Comparison of ENCODE assay signal across 8 cellular contexts in genomic region chr19:50835785-50836542, GRCh38. TPM values are rescaled to one million over a fixed set of nuclear protein-coding genes. Genes with fewer than 3 reads are reported as not detected.
DNase-seq lines count a peak whose midpoint lies in the region; ATAC-seq and TF ChIP-seq lines count a peak whose summit lies in the region.

No MANE protein-coding gene starts in this region.

- H3K27me3 Mint-ChIP-seq in activated CD4-positive, alpha-beta memory T cell treated with anti-CD3 and anti-CD28 coated beads for 36 hours, result peaks cover 44% of the 10 kb centered on the region

- ATAC-seq in HG02798 (IDR thresholded peaks at IDR 0.05; ENCODE audit: poor library complexity, unreplicated experiment) (peak; percentile 81), HG03469 (IDR thresholded peaks at IDR 0.05; ENCODE audit: unreplicated experiment) (no peak)

- H3K9me3 Mint-ChIP-seq in activated CD4-positive, alpha-beta memory T cell treated with anti-CD3 and anti-CD28 coated beads for 36 hours, result no peaks in the 10 kb centered on the region

- CTCF ChIA-PET in activated CD4-positive, alpha-beta memory T cell treated with anti-CD3 and anti-CD28 coated beads for 36 hours (lab: Charles Lee), result no interaction called here

- H3K4me3 ChIP-seq in effector memory CD4-positive, alpha-beta T cell (ENCODE audit: insufficient read depth, low read depth, low read length, poor library complexity, severe bottlenecking), result peak overlapping the region; percentile 52

- peaks cover 4% of the 10 kb centered on the region for H3K4me1 ChIP-seq in effector memory CD4-positive, alpha-beta T cell (ENCODE audit: control insufficient read depth, insufficient read depth, low read length, poor library complexity, severe bottlenecking)

- intact Hi-C loops in activated CD4-positive, alpha-beta memory T cell treated with anti-CD3 and anti-CD28 coated beads for 36 hours (cut with micrococcal nuclease), result no loop called here

- POLR2A ChIA-PET in activated CD4-positive, alpha-beta memory T cell treated with anti-CD3 and anti-CD28 coated beads for 36 hours (lab: Charles Lee), result no interaction called here

- no peaks in the 10 kb centered on the region for H3K36me3 ChIP-seq in effector memory CD4-positive, alpha-beta T cell (ENCODE audit: control insufficient read depth, insufficient read depth, low read length)

- no peaks in the 10 kb centered on the region for H3K36me3 Mint-ChIP-seq in activated CD4-positive, alpha-beta memory T cell treated with anti-CD3 and anti-CD28 coated beads for 36 hours

- H3K27me3 ChIP-seq in effector memory CD4-positive, alpha-beta T cell (replicated peaks; ENCODE audit: control insufficient read depth, insufficient read depth, low read length, poor library complexity, severe bottlenecking), result peaks cover 4% of the 10 kb centered on the region

- H3K27ac ChIP-seq in effector memory CD4-positive, alpha-beta T cell (ENCODE audit: insufficient read depth, low read length, poor library complexity, severe bottlenecking), result no peak overlapping the region

- in situ Hi-C loops in GM13976 (cut with MboI; ENCODE audit: low sequenced_read_pairs, unreplicated experiment), result no loop called here

- H3K9me3 ChIP-seq in effector memory CD4-positive, alpha-beta T cell (ENCODE audit: control insufficient read depth, low read length), result no peaks in the 10 kb centered on the region

- H3K27ac Mint-ChIP-seq in activated CD4-positive, alpha-beta memory T cell treated with anti-CD3 and anti-CD28 coated beads for 36 hours, result no peak overlapping the region

- H3K4me1 Mint-ChIP-seq in activated CD4-positive, alpha-beta memory T cell treated with anti-CD3 and anti-CD28 coated beads for 36 hours (ENCODE audit: low read depth), result peaks cover 3% of the 10 kb centered on the region

- DNase-seq in GM13976 (ENCODE audit: low spot score) (peak; percentile 95), NCI-H226 (peak; percentile 66), mesenteric fat pad (ENCODE audit: low spot score) (peak; percentile 91)
- DNase-seq in activated CD4-positive, alpha-beta memory T cell treated with anti-CD3 and anti-CD28 coated beads for 36 hours, result peak; percentile 84
- DNase-seq in effector memory CD4-positive, alpha-beta T cell, result peak; percentile 23 to 36 (median 28)
- DNase-seq in stimulated activated CD8-positive, alpha-beta memory T cell treated with anti-CD3 and anti-CD28 coated beads, Interleukin-12 subunit alpha, Interleukin-12 subunit beta, amount 100 ng/mL, for 24 hours (ENCODE audit: extremely low read depth), result peak; percentile 45

- no peak for TF ChIP-seq CTCF in GM13976 (IDR thresholded peaks at IDR 0.05; ENCODE audit: borderline replicate concordance, control extremely low read depth, extremely low read depth, insufficient read depth, missing control alignments)

- H3K4me3 Mint-ChIP-seq in activated CD4-positive, alpha-beta memory T cell treated with anti-CD3 and anti-CD28 coated beads for 36 hours, result peak overlapping the region; percentile 73

RNA-seq across cellular contexts. Expression of gene KLK15, which starts 2.6 kb away (rescaled TPM):
- total RNA-seq in activated CD4-positive, alpha-beta memory T cell treated with anti-CD3 and anti-CD28 coated beads for 36 hours, result not detected
- not detected for total RNA-seq in mesenteric fat pad

RNA-seq across cellular contexts. Expression of gene KLK1, which starts 12.4 kb away (rescaled TPM):
- under 1 TPM; 0.59 to 0.73 TPM for total RNA-seq in activated CD4-positive, alpha-beta memory T cell treated with anti-CD3 and anti-CD28 coated beads for 36 hours
- total RNA-seq in mesenteric fat pad, result 1.1 TPM

RNA-seq across cellular contexts. Expression of gene KLK3, which starts 18.8 kb away (rescaled TPM):
- total RNA-seq in activated CD4-positive, alpha-beta memory T cell treated with anti-CD3 and anti-CD28 coated beads for 36 hours, result not detected
- not detected for total RNA-seq in mesenteric fat pad

RNA-seq across cellular contexts. Expression of gene KLK2, which starts 37.3 kb away (rescaled TPM):
- total RNA-seq in activated CD4-positive, alpha-beta memory T cell treated with anti-CD3 and anti-CD28 coated beads for 36 hours, result not detected
- not detected for total RNA-seq in mesenteric fat pad

RNA-seq across cellular contexts. Expression of gene ACP4, which starts 45.7 kb away (rescaled TPM):
- total RNA-seq in activated CD4-positive, alpha-beta memory T cell treated with anti-CD3 and anti-CD28 coated beads for 36 hours, result not detected
- not detected for total RNA-seq in mesenteric fat pad

Comparison
In these comparisons a context has a peak if more than half of its experiments do, and no peak if none do; other contexts are left out.
1. DNase-seq: peak in every context shown above with its lines; median percentile 95 in GM13976; 91 in mesenteric fat pad; 84 in activated CD4-positive, alpha-beta memory T cell treated with anti-CD3 and anti-CD28 coated beads for 36 hours; 66 in NCI-H226; 45 in stimulated activated CD8-positive, alpha-beta memory T cell treated with anti-CD3 and anti-CD28 coated beads, Interleukin-12 subunit alpha, Interleukin-12 subunit beta, amount 100 ng/mL, for 24 hours; 28 in effector memory CD4-positive, alpha-beta T cell.